Comparison of ENCODE assay signal across 8 cellular contexts in the genomic region with DNA sequence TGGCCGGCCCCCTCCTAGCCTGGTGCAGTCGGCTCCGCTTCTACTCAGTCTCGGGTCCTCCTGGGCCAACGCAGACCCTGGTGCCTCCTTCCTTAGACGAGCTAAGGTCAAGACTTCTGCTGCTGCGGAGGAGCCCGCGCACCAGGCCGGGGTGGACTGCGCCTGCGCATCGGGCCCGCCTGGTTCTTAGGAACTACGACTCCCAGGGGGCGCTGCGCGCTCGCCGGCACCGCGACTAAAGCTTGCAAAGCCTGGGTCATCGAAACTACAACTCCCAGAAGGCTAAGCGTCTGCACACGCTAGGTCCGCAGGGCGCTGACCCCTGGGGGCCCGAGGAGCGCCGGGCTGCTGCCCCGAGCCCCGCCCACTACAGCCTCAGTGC. TPM values are rescaled to one million over a fixed set of nuclear protein-coding genes. Genes with fewer than 3 reads are reported as not detected.
A peak's percentile ranks its signal among the peaks of the same experiment; 100 is the strongest.
DNase-seq lines count a peak whose midpoint lies in the region; ATAC-seq and TF ChIP-seq lines count a peak whose summit lies in the region.

A gene (minus strand): TSS at position 145 of the 382 bp plus-strand sequence. CDS start 6,559 bp downstream, outside the sequence.

- H3K27ac Mint-ChIP-seq in nephron progenitor cell, result no peak within 1 kb of the TSS

- H2BK12ac ChIP-seq in mesenchymal stem cell (ENCODE audit: low read length in 2 of 2), result no peak within 1 kb of the TSS

- no peaks in the 10 kb centered on the region for H3K36me3 Mint-ChIP-seq in nephron progenitor cell (ENCODE audit: low read depth)

- 42% methylated on average over 32 of the region's 32 CpGs for WGBS in mesenchymal stem cell

- H3K79me1 ChIP-seq in mesenchymal stem cell (replicated peaks; ENCODE audit: low read length, poor library complexity, severe bottlenecking), result no peaks in the 10 kb centered on the region

- no peak within 1 kb of the TSS for H4K91ac ChIP-seq in mesenchymal stem cell (ENCODE audit: low read length)

- no peaks in the 10 kb centered on the region for H3K36me3 ChIP-seq in mesenchymal stem cell (ENCODE audit: control insufficient read depth in 1 of 2, insufficient read depth in 2 of 2, low read depth in 1 of 2, low read length in 2 of 2)

- no peak within 1 kb of the TSS for H2BK15ac ChIP-seq in mesenchymal stem cell (ENCODE audit: low read depth, poor library complexity, severe bottlenecking)

- H3K4me1 Mint-ChIP-seq in nephron progenitor cell, result no peaks in the 10 kb centered on the region

- DNase-seq in HT1080 (ENCODE audit: low read depth) (peak; percentile 31), dermis blood vessel endothelial cell (peak; percentile 27), mesenchymal stem cell (no peak), COR-L47 (lab: John Stamatoyannopoulos, UW) (no peak), nephron progenitor cell (no peak)
- DNase-seq in activated CD4-positive, alpha-beta T cell treated with anti-CD3 and anti-CD28 coated beads, Interleukin-2, amount 50 U/mL, for 48 hours, result peak; percentile 77 to 82
- peak; percentile 65 to 68 for DNase-seq in stimulated activated CD8-positive, alpha-beta memory T cell treated with anti-CD3 and anti-CD28 coated beads, Interleukin-15, amount 100 ng/mL, for 48 hours (ENCODE audit: low read depth in 2 of 2)

- H3K27me3 Mint-ChIP-seq in nephron progenitor cell (ENCODE audit: low read depth, poor library complexity), result no peaks in the 10 kb centered on the region

- no peak within 1 kb of the TSS for H2BK5ac ChIP-seq in mesenchymal stem cell (ENCODE audit: low read depth, low read length, poor library complexity, severe bottlenecking)

- ATAC-seq in HG03571 (IDR thresholded peaks at IDR 0.05; ENCODE audit: unreplicated experiment), result no peak

- peaks cover 14% of the 10 kb centered on the region for H3K9me3 ChIP-seq in mesenchymal stem cell (ENCODE audit: control insufficient read depth, low read length)

- no peak within 1 kb of the TSS for H2AK5ac ChIP-seq in mesenchymal stem cell (ENCODE audit: low read length, severe bottlenecking)

- H2BK120ac ChIP-seq in mesenchymal stem cell (ENCODE audit: low read depth, low read length), result no peak within 1 kb of the TSS

- no peak within 1 kb of the TSS for H3K4ac ChIP-seq in mesenchymal stem cell (ENCODE audit: low read depth in 1 of 2, low read length in 2 of 2)

- H3K27me3 ChIP-seq in mesenchymal stem cell (ENCODE audit: control insufficient read depth in 1 of 2, insufficient read depth in 1 of 2, low read length in 2 of 2), result no peaks in the 10 kb centered on the region

- peak within 1 kb of the TSS in 1 of 2 experiments; percentile 80 for H3K4me3 ChIP-seq in mesenchymal stem cell (ENCODE audit: insufficient read depth in 1 of 2, low read depth in 1 of 2, low read length in 2 of 2)

- H3K4me3 Mint-ChIP-seq in nephron progenitor cell, result no peak within 1 kb of the TSS

- H3K4me1 ChIP-seq in mesenchymal stem cell (ENCODE audit: control insufficient read depth, insufficient read depth, low read depth, low read length), result no peaks in the 10 kb centered on the region

- H3K27ac ChIP-seq in mesenchymal stem cell (ENCODE audit: low read length, poor library complexity, severe bottlenecking), result no peak within 1 kb of the TSS

- no peak within 1 kb of the TSS for H4K8ac ChIP-seq in mesenchymal stem cell (ENCODE audit: low read length)

- no peak for TF ChIP-seq CTCF in nephron progenitor cell (IDR thresholded peaks at IDR 0.05)

- peak within 1 kb of the TSS; percentile 82 for H3K9ac ChIP-seq in mesenchymal stem cell (ENCODE audit: low read length)

- H3K23ac ChIP-seq in mesenchymal stem cell (ENCODE audit: low read length in 2 of 2), result no peak within 1 kb of the TSS

- no peak within 1 kb of the TSS for H2AFZ ChIP-seq in mesenchymal stem cell (ENCODE audit: low read depth, low read length)

- H3K14ac ChIP-seq in mesenchymal stem cell (ENCODE audit: low read length in 2 of 2), result no peak within 1 kb of the TSS

- H3K9me3 Mint-ChIP-seq in nephron progenitor cell, result peaks cover 87% of the 10 kb centered on the region

- no peak within 1 kb of the TSS for H3K4me2 ChIP-seq in mesenchymal stem cell (ENCODE audit: low read length, poor library complexity, severe bottlenecking)

- H3K18ac ChIP-seq in mesenchymal stem cell (ENCODE audit: low read depth in 1 of 2, low read length in 2 of 2), result no peak within 1 kb of the TSS

RNA-seq across cellular contexts. Expression of the gene that starts here (rescaled TPM):
- total RNA-seq in HT1080 (2014; rRNA removed; shearing (Covaris generic)), result 0.05 and 0.30 TPM in 2 replicates
- polyA plus RNA-seq in HT1080 (2015; cell fraction: cytosol; rRNA removed), result not detected in 2 replicates
- polyA plus RNA-seq in HT1080 (2015; cell fraction: nucleus; rRNA removed), result not detected in 2 replicates
- total RNA-seq in dermis blood vessel endothelial cell, result 0.65 and 0.68 TPM in 2 replicates
- polyA plus RNA-seq in mesenchymal stem cell (2013, experiment 1 of 2), result not detected
- polyA plus RNA-seq in mesenchymal stem cell (2013, experiment 2 of 2), result not detected

Comparison
In these comparisons a context has a peak if more than half of its experiments do, and no peak if none do; other contexts are left out.
1. Peak in DNase-seq in HT1080; RNA of the gene not detected or under 1 TPM.
2. Peak in DNase-seq in dermis blood vessel endothelial cell; RNA of the gene not detected or under 1 TPM.
3. DNase-seq: peak in activated CD4-positive, alpha-beta T cell treated with anti-CD3 and anti-CD28 coated beads, Interleukin-2, amount 50 U/mL, for 48 hours (2 of 2) and stimulated activated CD8-positive, alpha-beta memory T cell treated with anti-CD3 and anti-CD28 coated beads, Interleukin-15, amount 100 ng/mL, for 48 hours (2 of 2); none in mesenchymal stem cell (single experiment), COR-L47 (single experiment) and nephron progenitor cell (single experiment).